In the genomic region with DNA sequence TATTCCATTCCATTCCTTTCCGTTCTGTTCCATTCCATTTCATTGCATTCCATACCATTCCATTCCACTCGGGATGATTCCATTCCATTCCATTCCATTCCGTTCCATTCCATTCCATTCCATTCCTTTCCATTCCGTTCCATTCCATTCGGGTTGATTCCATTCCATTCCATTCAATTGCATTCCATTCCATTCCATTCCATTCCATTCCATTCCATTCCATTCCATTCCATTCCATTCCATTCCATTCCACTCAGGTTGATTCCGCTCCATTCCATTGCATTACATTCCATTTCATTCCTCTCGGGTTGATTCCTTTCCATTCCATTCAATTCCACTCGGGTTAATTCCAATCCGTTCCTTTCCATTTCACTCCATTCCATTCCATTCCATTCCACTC, we compare ENCODE assay signal across 8 cellular contexts.
A peak's percentile ranks its signal among the peaks of the same experiment; 100 is the strongest.
DNase-seq lines count a peak whose midpoint lies in the region; ATAC-seq and TF ChIP-seq lines count a peak whose summit lies in the region.
"Not testable (repeated sequence)": the region's sequence is repeated elsewhere in the genome, so short reads cannot be mapped to it uniquely, and the experiment has no call there.

No MANE protein-coding gene starts in this region.

- not testable (repeated sequence) for TF ChIP-seq CTCF in foreskin keratinocyte (conservative IDR thresholded peaks at IDR 0.05); right lobe of liver (IDR thresholded peaks at IDR 0.05)

- not testable (repeated sequence) for H3K36me3 Mint-ChIP-seq in stimulated activated effector memory CD8-positive, alpha-beta T cell treated with anti-CD3 and anti-CD28 coated beads, Interleukin-12 subunit alpha, Interleukin-12 subunit beta, amount 100 ng/mL, for 72 hours

- H3K9ac ChIP-seq in BLaER1: not testable (repeated sequence)

- H3K4me2 ChIP-seq in BLaER1: not testable (repeated sequence)

- H3K27ac ChIP-seq in BLaER1, foreskin keratinocyte, right lobe of liver: not testable (repeated sequence)

- DNase-seq in foreskin keratinocyte; right lobe of liver; stimulated activated effector memory CD8-positive, alpha-beta T cell treated with anti-CD3 and anti-CD28 coated beads, Interleukin-12 subunit alpha, Interleukin-12 subunit beta, amount 100 ng/mL, for 72 hours (ENCODE audit: low spot score in 2 of 2): not testable (repeated sequence)

- peaks cover 23% of the 10 kb centered on the region for H3K4me1 Mint-ChIP-seq in stimulated activated effector memory CD8-positive, alpha-beta T cell treated with anti-CD3 and anti-CD28 coated beads, Interleukin-12 subunit alpha, Interleukin-12 subunit beta, amount 100 ng/mL, for 72 hours

- H3K27me3 ChIP-seq in BLaER1, foreskin keratinocyte, right lobe of liver: not testable (repeated sequence)

- intact Hi-C loops in right lobe of liver (cut with DNase I): not testable (repeated sequence)

- not testable (repeated sequence) for H3K27ac Mint-ChIP-seq in stimulated activated effector memory CD8-positive, alpha-beta T cell treated with anti-CD3 and anti-CD28 coated beads, Interleukin-12 subunit alpha, Interleukin-12 subunit beta, amount 100 ng/mL, for 72 hours

- H3K4me3 ChIP-seq in BLaER1: peak overlapping the region; percentile 23; the same call in 1 of the 2 replicates
- not testable (repeated sequence) for H3K4me3 ChIP-seq in right lobe of liver

- ATAC-seq in GM19023 (IDR thresholded peaks at IDR 0.05; ENCODE audit: unreplicated experiment): peak; percentile 21
- ATAC-seq in HG02610 (IDR thresholded peaks at IDR 0.05; ENCODE audit: unreplicated experiment): peak; percentile 27
- peak; percentile 27 for ATAC-seq in HG03354 (IDR thresholded peaks at IDR 0.05; ENCODE audit: poor library complexity, severe bottlenecking, unreplicated experiment)
- peak; percentile 20 to 23 for ATAC-seq in activated CD4-positive, CD25-positive, alpha-beta regulatory T cell treated with anti-CD3 and anti-CD28 coated beads, Interleukin-2, amount 50 U/mL, for 24 hours
- peak; percentile 16 for ATAC-seq in foreskin keratinocyte
- ATAC-seq in right lobe of liver: peak; percentile 45 to 54 (median 52)
- ATAC-seq in stimulated activated effector memory CD8-positive, alpha-beta T cell treated with anti-CD3 and anti-CD28 coated beads, Interleukin-12 subunit alpha, Interleukin-12 subunit beta, amount 100 ng/mL, for 72 hours: peak; percentile 43

- not testable (repeated sequence) for H4K20me1 ChIP-seq in BLaER1

- H3K36me3 ChIP-seq in BLaER1, right lobe of liver: not testable (repeated sequence)

- peaks cover 53% of the 10 kb centered on the region for H3K9me3 Mint-ChIP-seq in stimulated activated effector memory CD8-positive, alpha-beta T cell treated with anti-CD3 and anti-CD28 coated beads, Interleukin-12 subunit alpha, Interleukin-12 subunit beta, amount 100 ng/mL, for 72 hours

- not testable (repeated sequence) for H3K4me1 ChIP-seq in BLaER1, foreskin keratinocyte, right lobe of liver

- peaks cover 59% of the 10 kb centered on the region for H3K9me3 ChIP-seq in BLaER1
- H3K9me3 ChIP-seq in right lobe of liver: not testable (repeated sequence)

- TF ChIP-seq POLR2A in right lobe of liver (IDR thresholded peaks at IDR 0.05): not testable (repeated sequence)

- whole genome bisulfite sequencing in right lobe of liver (ENCODE audit: insufficient coverage, low coverage, low lambda C conversion rate, missing lambda C conversion rate): 34% methylated on average over 9 of the region's 9 CpGs

- not testable (repeated sequence) for H3K4me3 Mint-ChIP-seq in stimulated activated effector memory CD8-positive, alpha-beta T cell treated with anti-CD3 and anti-CD28 coated beads, Interleukin-12 subunit alpha, Interleukin-12 subunit beta, amount 100 ng/mL, for 72 hours
